ENCODE assay signal across 11 cellular contexts in the genomic region with DNA sequence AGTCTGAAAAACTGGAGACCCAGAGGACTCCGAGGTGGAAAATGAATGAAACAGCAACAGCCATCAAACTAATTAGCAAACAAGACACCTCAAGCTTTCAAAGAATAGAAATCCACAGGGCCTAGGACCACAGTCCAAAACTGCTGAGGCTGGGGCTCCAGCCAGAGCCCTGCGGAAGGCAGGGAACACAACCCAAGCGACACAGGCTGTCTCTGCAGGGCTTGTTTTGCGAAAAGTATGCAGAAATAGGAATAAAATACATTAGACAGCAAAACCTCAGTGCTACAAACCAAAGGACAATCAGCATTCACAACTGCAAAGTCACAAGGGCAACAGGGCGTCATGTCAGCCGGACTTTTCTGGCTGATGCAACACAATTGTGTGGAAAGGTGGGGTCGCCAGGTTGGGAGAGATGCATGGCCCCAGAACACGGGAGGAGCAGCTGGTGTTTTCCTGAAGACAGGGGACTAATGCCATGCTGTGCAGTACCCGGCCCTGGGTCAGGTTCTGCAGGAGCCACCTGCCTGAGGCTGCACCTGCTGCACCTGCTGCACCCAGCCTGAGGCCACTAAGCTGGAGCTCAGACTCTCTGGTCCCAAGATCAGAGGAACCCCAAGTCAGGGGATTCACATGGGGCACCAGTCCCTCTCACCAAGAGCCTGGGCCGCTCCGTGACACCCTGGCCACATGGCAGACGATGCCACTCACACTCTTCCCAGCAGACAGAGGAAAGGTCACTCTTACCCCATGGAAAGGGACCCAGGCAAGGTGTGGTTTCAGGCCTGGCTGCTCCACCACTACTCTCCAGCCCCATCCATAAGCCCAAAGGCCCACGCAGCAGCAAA.
DNase-seq lines count a peak whose midpoint lies in the region; ATAC-seq, FAIRE-seq and TF ChIP-seq lines count a peak whose summit lies in the region.
"Had no signal": no experiment of that assay in that cellular context is flagged by ENCODE, and none has a peak within 500 bp of the region (broad histone marks: within the 10 kb centered on the region; RNA-seq: fewer than 3 reads in every experiment).

No MANE protein-coding gene starts in this region.

- H3K4me1 Mint-ChIP-seq in mesothelial cell of epicardium, result peaks cover 22% of the 10 kb centered on the region

- peaks cover 12% of the 10 kb centered on the region for H3K36me3 Mint-ChIP-seq in mesothelial cell of epicardium

- H3K27me3 ChIP-seq in upper lobe of left lung, result no peaks in the 10 kb centered on the region

- H3K36me3 ChIP-seq in upper lobe of left lung, result no peaks in the 10 kb centered on the region

- peak overlapping the region; percentile 53 for H3K27ac Mint-ChIP-seq in mesothelial cell of epicardium

- TF ChIP-seq CTCF in mesothelial cell of epicardium (IDR thresholded peaks at IDR 0.05; ENCODE audit: unreplicated experiment) (no peak), upper lobe of left lung (IDR thresholded peaks at IDR 0.05) (no peak)

- 86 to 87% methylated on average over 11 to 13 of the region's 13 CpGs for WGBS in upper lobe of left lung, 2 donors

- H3K4me1 ChIP-seq in upper lobe of left lung, result peaks cover 10 to 34% (median 22%) of the 10 kb centered on the region in 4 donors

- H3K9me3 ChIP-seq in upper lobe of left lung, result no peaks in the 10 kb centered on the region

- DNase-seq in activated effector memory CD4-positive, alpha-beta T cell treated with anti-CD3 and anti-CD28 coated beads, Interleukin-2, amount 50 U/mL, for 16 hours, result peak; percentile 56
- DNase-seq in activated effector memory CD4-positive, alpha-beta T cell treated with Interleukin-2 at 50 U/mL for 16 hours, result no peak
- peak; percentile 31 for DNase-seq in cerebellum (ENCODE audit: low spot score)
- no peak for DNase-seq in mesothelial cell of epicardium (ENCODE audit: low spot score in 2 of 2, unreplicated experiment in 2 of 2)
- DNase-seq in upper lobe of left lung, result no peak
- DNase-seq in GDM1 (lab: John Stamatoyannopoulos, UW), result no peak
- no peak for DNase-seq in RCC 7860 (ENCODE audit: low spot score)
- DNase-seq in superior temporal gyrus (ENCODE audit: extremely low spot score), result no peak
- DNase-seq: T-helper 9 cell had no signal

- H3K9me3 Mint-ChIP-seq in mesothelial cell of epicardium, result no peaks in the 10 kb centered on the region

- TF ChIP-seq EP300 in upper lobe of left lung (IDR thresholded peaks at IDR 0.05), result no peak

- H3K4me3 ChIP-seq in upper lobe of left lung, result no peak overlapping the region
- H3K4me3 ChIP-seq: lung had no signal

- peak in 1 of 2 donors; percentile 2 for ATAC-seq in upper lobe of left lung (ENCODE audit: low FRiP score in 2 of 2)

- H3K4me3 Mint-ChIP-seq in mesothelial cell of epicardium, result no peak overlapping the region

- no peaks in the 10 kb centered on the region for H3K27me3 Mint-ChIP-seq in mesothelial cell of epicardium (ENCODE audit: low read depth)

- FAIRE-seq in RCC 7860 (lab: Jason Lieb, UNC), result no peak
- FAIRE-seq: endothelial cell of umbilical vein had no signal

- no peak for TF ChIP-seq POLR2A in upper lobe of left lung (IDR thresholded peaks at IDR 0.05)

- H3K27ac ChIP-seq in upper lobe of left lung, result peak overlapping the region in 3 of 4 donors; percentile 57 to 75 (median 69)

Comparison
In these comparisons a context has a peak if more than half of its experiments do, and no peak if none do; other contexts are left out.
1. DNase-seq: peak in activated effector memory CD4-positive, alpha-beta T cell treated with anti-CD3 and anti-CD28 coated beads, Interleukin-2, amount 50 U/mL, for 16 hours (single experiment) and cerebellum (single experiment); none in activated effector memory CD4-positive, alpha-beta T cell treated with Interleukin-2 at 50 U/mL for 16 hours (single experiment), mesothelial cell of epicardium (0 of 2), upper lobe of left lung (0 of 2), GDM1 (single experiment), RCC 7860 (single experiment) and superior temporal gyrus (single experiment).